Comparison of ENCODE assay signal across 8 cellular contexts in the genomic region with DNA sequence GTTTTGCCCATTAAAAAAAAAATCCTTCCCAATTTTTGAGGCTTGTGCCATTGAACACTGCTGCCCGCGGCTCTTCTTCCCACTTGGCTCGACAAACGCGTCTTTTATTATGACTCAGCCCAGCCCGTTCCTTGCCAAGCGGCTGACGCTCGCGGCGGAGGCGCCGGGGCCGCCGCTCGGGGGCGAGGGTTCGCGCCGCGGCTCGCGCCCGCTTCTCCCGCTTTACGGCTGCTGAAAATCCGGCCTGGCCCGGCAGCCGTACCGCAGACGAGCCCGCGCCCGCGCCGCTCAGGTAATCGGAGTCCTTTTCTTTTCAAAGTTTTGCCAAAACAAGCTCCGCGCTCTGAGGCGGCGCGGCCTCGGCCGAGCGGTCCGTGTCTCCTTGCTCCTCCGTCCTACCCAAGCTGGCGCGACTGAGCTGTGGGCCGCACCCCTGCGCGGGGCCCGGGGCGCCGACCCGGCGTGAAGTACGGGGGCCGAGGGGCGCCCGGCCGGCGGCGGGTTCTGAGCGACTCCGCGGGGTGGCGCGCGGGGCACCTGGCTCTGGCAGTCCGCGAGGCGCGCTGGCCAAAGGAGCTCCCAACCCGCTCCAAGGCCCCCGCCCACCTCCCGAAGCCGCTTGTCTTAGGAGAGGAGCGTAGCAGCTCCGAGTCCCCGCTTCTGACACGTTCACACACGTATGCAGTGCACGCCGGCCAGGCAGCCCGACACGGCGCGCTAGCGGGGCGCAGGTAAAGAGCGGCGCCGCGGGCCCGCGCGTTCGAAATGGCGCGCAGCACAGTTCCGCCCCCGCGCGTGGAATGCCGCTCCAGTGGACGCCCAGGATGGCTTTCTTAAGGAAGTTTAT.
A peak's percentile ranks its signal among the peaks of the same experiment; 100 is the strongest.
DNase-seq lines count a peak whose midpoint lies in the region; ATAC-seq and TF ChIP-seq lines count a peak whose summit lies in the region.

No MANE protein-coding gene starts in this region.

- H3K9me3 Mint-ChIP-seq in CD14-positive monocyte = peaks cover 0 to 8% (median 0%) of the 10 kb centered on the region in 7 donors

- ATAC-seq in GM19397 (IDR thresholded peaks at IDR 0.05; ENCODE audit: unreplicated experiment) (peak; percentile 77), HG03558 (IDR thresholded peaks at IDR 0.05; ENCODE audit: extremely low read depth, unreplicated experiment) (peak; percentile 47), esophagus mucosa (peak; percentile 92)

- peaks cover 11 to 18% (median 14%) of the 10 kb centered on the region in 3 donors for H3K27me3 Mint-ChIP-seq in CD14-positive monocyte (ENCODE audit: low read depth in 3 of 3)

- H3K27ac Mint-ChIP-seq in CD14-positive monocyte = peak overlapping the region in 4 of 7 donors; percentile 30 to 82 (median 62)

- DNase-seq in CD14-positive monocyte (ENCODE audit: low spot score) (peak; percentile 55), NCI-H526 (lab: John Stamatoyannopoulos, UW) (peak; percentile 85 to 94), mucosa of gallbladder (ENCODE audit: low spot score) (peak; percentile 83)
- DNase-seq in activated CD8-positive, alpha-beta memory T cell treated with anti-CD3 and anti-CD28 coated beads, Interleukin-2, amount 50 U/mL, for 4 hours = peak; percentile 55
- DNase-seq in stimulated activated CD8-positive, alpha-beta memory T cell treated with anti-CD3 and anti-CD28 coated beads, Interleukin-4, amount 100 ng/mL, for 1 hour (ENCODE audit: low read depth in 2 of 2, low spot score in 1 of 2) = peak; percentile 6 to 12

- intact Hi-C loops in CD14-positive monocyte (cut with micrococcal nuclease) = loop anchor here in 1 of 2 donors (10.0 kb wide), 1 partner anchor 106 kb away; no protein-coding TSS in a partner anchor

- peak overlapping the region; percentile 83 to 92 for H3K4me3 Mint-ChIP-seq in CD14-positive monocyte

- peaks cover 33% of the 10 kb centered on the region for H3K4me1 Mint-ChIP-seq in CD14-positive monocyte

- TF ChIP-seq CTCF in CD14-positive monocyte (IDR thresholded peaks at IDR 0.05) = no peak

- H3K36me3 Mint-ChIP-seq in CD14-positive monocyte = peaks cover 0 to 5% of the 10 kb centered on the region in 2 donors

Comparison
In these comparisons a context has a peak if more than half of its experiments do, and no peak if none do; other contexts are left out.
1. Peak in every context shown above with its lines: DNase-seq and ATAC-seq.
2. DNase-seq: peak in every context shown above with its lines; median percentile 90 in NCI-H526; 83 in mucosa of gallbladder; 55 in CD14-positive monocyte; 55 in activated CD8-positive, alpha-beta memory T cell treated with anti-CD3 and anti-CD28 coated beads, Interleukin-2, amount 50 U/mL, for 4 hours; 9 in stimulated activated CD8-positive, alpha-beta memory T cell treated with anti-CD3 and anti-CD28 coated beads, Interleukin-4, amount 100 ng/mL, for 1 hour.